Comparison of ENCODE assay signal across 16 cellular contexts in genomic region chr14:26775765-26776577, GRCh38.
DNase-seq lines count a peak whose midpoint lies in the region; ATAC-seq, FAIRE-seq and TF ChIP-seq lines count a peak whose summit lies in the region.
"Had no signal": no experiment of that assay in that cellular context is flagged by ENCODE, and none has a peak within 500 bp of the region (broad histone marks: within the 10 kb centered on the region; RNA-seq: fewer than 3 reads in every experiment).

No MANE protein-coding gene starts in this region.

- POLR2A ChIA-PET in HepG2 (lab: Yijun Ruan, JAX) = no interaction called here

- no peak for TF ChIP-seq POLR2A in HepG2 (IDR thresholded peaks at IDR 0.05; ENCODE audit: insufficient read depth in 1 of 2, low read depth in 2 of 2, low read length in 2 of 2)

- ATAC-seq in HepG2 (no peak), HG03354 (IDR thresholded peaks at IDR 0.05; ENCODE audit: poor library complexity, severe bottlenecking, unreplicated experiment) (no peak), pancreas (no peak), GM21526 (IDR thresholded peaks at IDR 0.05; ENCODE audit: low FRiP score, unreplicated experiment) (no peak)
- ATAC-seq: HCT116, upper lobe of right lung had no signal

- H3K4me3 ChIP-seq in choroid plexus epithelial cell (ENCODE audit: low read depth, low read length) (peak overlapping the region; percentile 20), HepG2 (replicated peaks in 1 of 3; ENCODE audit: insufficient read depth in 1 of 3, low read depth in 2 of 3, low read length in 3 of 3) (no peak overlapping the region), pancreas (no peak overlapping the region)
- H3K4me3 ChIP-seq: BLaER1, skin epidermis, upper lobe of right lung had no signal

- 8% methylated on average over 5 of the region's 5 CpGs for WGBS in HepG2 (ENCODE audit: low lambda C conversion rate)
- WGBS in pancreas, 2 donors = 54 to 61% methylated on average over 5 of the region's 5 CpGs

- no TSS peak for BruUV-seq in HepG2 (replicated peaks; lab: Mats Ljungman, UMichigan)

- in situ Hi-C loops in HepG2 (cut with HindIII; ENCODE audit: extremely low pct_ligation_motif_present, low pct_unique_long_range_greater_than_20kb) = no loop called here

- no peak overlapping the region for H3K4me2 ChIP-seq in HepG2 (ENCODE audit: low read depth, low read length)
- H3K4me2 ChIP-seq: BLaER1 had no signal

- H3K27ac ChIP-seq in HepG2 (ENCODE audit: extremely low read length, insufficient read depth, low read length) (no peak overlapping the region), pancreas (no peak overlapping the region)
- H3K27ac ChIP-seq: BLaER1, upper lobe of right lung had no signal

- H3K79me2 ChIP-seq in HepG2 (ENCODE audit: insufficient read depth, low read length) = no peaks in the 10 kb centered on the region

- intact Hi-C loops in HepG2 (cut with micrococcal nuclease; ENCODE audit: unreplicated experiment) (no loop called here), pancreas (cut with DNase I) (no loop called here)

- no peaks in the 10 kb centered on the region for H3K36me3 ChIP-seq in HepG2 (replicated peaks in 1 of 2; ENCODE audit: control insufficient read depth in 1 of 2, insufficient read depth in 2 of 2, low read length in 2 of 2)
- no peaks in the 10 kb centered on the region for H3K36me3 ChIP-seq in pancreas
- H3K36me3 ChIP-seq: BLaER1, upper lobe of right lung had no signal

- TF ChIP-seq CTCF in choroid plexus epithelial cell (conservative IDR thresholded peaks at IDR 0.05; ENCODE audit: low read depth, low read length) = no peak
- TF ChIP-seq CTCF in HepG2 (CRISPR knock-in tag; IDR thresholded peaks at IDR 0.05) = no peak
- no peak for TF ChIP-seq CTCF in pancreas (IDR thresholded peaks at IDR 0.05)

- H3K9ac ChIP-seq in HepG2 (ENCODE audit: insufficient read depth, low read depth, low read length) = no peak overlapping the region
- H3K9ac ChIP-seq: BLaER1 had no signal

- no peak overlapping the region for H2AFZ ChIP-seq in HepG2 (ENCODE audit: low read length)

- TF ChIP-seq EP300 in HepG2 (IDR thresholded peaks at IDR 0.05; ENCODE audit: low read depth in 2 of 2, low read length in 2 of 2) = no peak
- TF ChIP-seq EP300 in HepG2 (CRISPR knock-in tag; IDR thresholded peaks at IDR 0.05; ENCODE audit: borderline replicate concordance) = no peak

- peak; percentile 3 for DNase-seq in AG08396 (ENCODE audit: low spot score)
- DNase-seq in NCI-H446 (lab: John Stamatoyannopoulos, UW) = peak; percentile 88 to 90
- peak; percentile 39 for DNase-seq in choroid plexus epithelial cell (ENCODE audit: low read depth)
- DNase-seq in HepG2 (ENCODE audit: low spot score) = no peak
- DNase-seq in pancreas = no peak
- DNase-seq in germinal center (ENCODE audit: low spot score) = no peak
- DNase-seq: activated CD4-positive, alpha-beta memory T cell treated with anti-CD3 and anti-CD28 coated beads for 36 hours; activated naive CD4-positive, alpha-beta T cell treated with Interleukin-2 at 50 U/mL for 16 hours; Kasumi-1; NCI-H526; upper lobe of right lung had no signal

- H3K27me3 ChIP-seq in HepG2 (ENCODE audit: control insufficient read depth in 1 of 2, insufficient read depth in 2 of 2, low read length in 2 of 2) = no peaks in the 10 kb centered on the region
- no peaks in the 10 kb centered on the region for H3K27me3 ChIP-seq in pancreas
- H3K27me3 ChIP-seq: BLaER1, upper lobe of right lung had no signal

- H4K20me1 ChIP-seq in HepG2 (ENCODE audit: insufficient read depth, low read length) = no peaks in the 10 kb centered on the region
- H4K20me1 ChIP-seq: BLaER1 had no signal

- CTCF ChIA-PET in HepG2 (lab: Yijun Ruan, JAX; ENCODE audit: low intra/inter-chr PET ratio, low total read pairs) = no interaction called here

- no peak for TF ChIP-seq RAD21 in HepG2 (CRISPR knock-in tag; IDR thresholded peaks at IDR 0.05)

- H3K4me1 ChIP-seq in HepG2 (ENCODE audit: insufficient read depth, low read length) (no peaks in the 10 kb centered on the region), pancreas (no peaks in the 10 kb centered on the region)
- H3K4me1 ChIP-seq: BLaER1, upper lobe of right lung had no signal

- no peak for FAIRE-seq in HepG2 (lab: Jason Lieb, UNC)
- FAIRE-seq in pancreas (lab: Jason Lieb, UNC) = no peak

- H3K9me3 ChIP-seq in HepG2 (ENCODE audit: low read length) (peaks cover 80% of the 10 kb centered on the region), pancreas (no peaks in the 10 kb centered on the region)
- H3K9me3 ChIP-seq: BLaER1, upper lobe of right lung had no signal

TF ChIP-seq in HepG2, 621 proteins besides CTCF, POLR2A, EP300 and RAD21:
- peak; percentile 37 for TF ChIP-seq ATF7 (IDR thresholded peaks at IDR 0.05)
- TF ChIP-seq ATF7 (CRISPR knock-in tag; IDR thresholded peaks at IDR 0.05) = no peak
- no peak for TF ChIP-seq YY1 (IDR thresholded peaks at IDR 0.05; ENCODE audit: insufficient read depth, insufficient replicate concordance, low read depth, low read length)
- peak; percentile 79 for TF ChIP-seq CREB1 (IDR thresholded peaks at IDR 0.05)
- no peak for TF ChIP-seq CREB1 (CRISPR knock-in tag; IDR thresholded peaks at IDR 0.05)

Comparison
In these comparisons a context has a peak if more than half of its experiments do, and no peak if none do; other contexts are left out.
1. DNase-seq: peak in AG08396 (single experiment), NCI-H446 (2 of 2) and choroid plexus epithelial cell (single experiment); none in HepG2 (single experiment), pancreas (0 of 6) and germinal center (single experiment).